In genomic region chr14:69715725-69716482, GRCh38 we compare ENCODE assay signal across 8 cellular contexts. TPM values are rescaled to one million over a fixed set of nuclear protein-coding genes. Genes with fewer than 3 reads are reported as not detected.
A peak's percentile ranks its signal among the peaks of the same experiment; 100 is the strongest.
DNase-seq lines count a peak whose midpoint lies in the region; ATAC-seq and TF ChIP-seq lines count a peak whose summit lies in the region.

No MANE protein-coding gene starts in this region.

- no peaks in the 10 kb centered on the region for H3K9me3 Mint-ChIP-seq in MCF 10A (ENCODE audit: unreplicated experiment)
- no peaks in the 10 kb centered on the region for H3K9me3 Mint-ChIP-seq in stimulated activated effector memory CD8-positive, alpha-beta T cell treated with anti-CD3 and anti-CD28 coated beads, Interleukin-12 subunit alpha, Interleukin-12 subunit beta, amount 100 ng/mL, for 72 hours

- H3K27ac Mint-ChIP-seq in MCF 10A (ENCODE audit: low read depth, unreplicated experiment), result peak overlapping the region; percentile 61
- peak overlapping the region; percentile 95 for H3K27ac Mint-ChIP-seq in stimulated activated effector memory CD8-positive, alpha-beta T cell treated with anti-CD3 and anti-CD28 coated beads, Interleukin-12 subunit alpha, Interleukin-12 subunit beta, amount 100 ng/mL, for 72 hours

- H3K4me3 Mint-ChIP-seq in MCF 10A (ENCODE audit: unreplicated experiment), result peak overlapping the region; percentile 21
- peak overlapping the region; percentile 57 for H3K4me3 Mint-ChIP-seq in stimulated activated effector memory CD8-positive, alpha-beta T cell treated with anti-CD3 and anti-CD28 coated beads, Interleukin-12 subunit alpha, Interleukin-12 subunit beta, amount 100 ng/mL, for 72 hours

- H3K27me3 Mint-ChIP-seq in MCF 10A (ENCODE audit: insufficient read depth, unreplicated experiment), result no peaks in the 10 kb centered on the region

- POLR2A ChIA-PET in MCF 10A (lab: Yijun Ruan, JAX), result interaction anchor here (0.6 to 6.7 kb wide), 17 partner anchors 9 to 136 kb away, joined by 3 to 71 read pairs (median 4); partner anchors contain the start of genes SRSF5 and SUSD6

- TF ChIP-seq CTCF in MCF 10A (IDR thresholded peaks at IDR 0.05; ENCODE audit: unreplicated experiment) (no peak), GM20000 (IDR thresholded peaks at IDR 0.05; ENCODE audit: extremely low read depth, missing control alignments) (no peak)

- peaks cover 41% of the 10 kb centered on the region for H3K36me3 Mint-ChIP-seq in MCF 10A (ENCODE audit: insufficient read depth, unreplicated experiment)
- H3K36me3 Mint-ChIP-seq in stimulated activated effector memory CD8-positive, alpha-beta T cell treated with anti-CD3 and anti-CD28 coated beads, Interleukin-12 subunit alpha, Interleukin-12 subunit beta, amount 100 ng/mL, for 72 hours, result peaks cover 71% of the 10 kb centered on the region

- peaks cover 48% of the 10 kb centered on the region for H3K4me1 Mint-ChIP-seq in MCF 10A (ENCODE audit: insufficient read depth, unreplicated experiment)
- peaks cover 88% of the 10 kb centered on the region for H3K4me1 Mint-ChIP-seq in stimulated activated effector memory CD8-positive, alpha-beta T cell treated with anti-CD3 and anti-CD28 coated beads, Interleukin-12 subunit alpha, Interleukin-12 subunit beta, amount 100 ng/mL, for 72 hours

- TSS peak; percentile 26 for BruUV-seq in MCF 10A (replicated peaks; lab: Mats Ljungman, UMichigan)

- DNase-seq in EL (peak; percentile 73), NCI-H2171 (lab: John Stamatoyannopoulos, UW) (peak; percentile 94), MCF 10A (ENCODE audit: unreplicated experiment) (peak; percentile 98), iris pigment epithelial cell (ENCODE audit: low read depth) (peak; percentile 85), GM20000 (ENCODE audit: low spot score) (no peak)
- no peak for DNase-seq in stimulated activated effector memory CD8-positive, alpha-beta T cell treated with anti-CD3 and anti-CD28 coated beads, Interleukin-12 subunit alpha, Interleukin-12 subunit beta, amount 100 ng/mL, for 72 hours (ENCODE audit: low spot score in 2 of 2)
- no peak for DNase-seq in stimulated activated naive CD4-positive, alpha-beta T cell treated with Interleukin-2 at 50 U/mL for 16 hours (lab: John Stamatoyannopoulos, UW)

- CTCF ChIA-PET in MCF 10A (lab: Yijun Ruan, JAX), result interaction anchor here (0.6 to 2.0 kb wide), 13 partner anchors 10 to 173 kb away, joined by 3 to 9 read pairs (median 4); partner anchors contain the start of gene SUSD6

- peak; percentile 52 for ATAC-seq in stimulated activated effector memory CD8-positive, alpha-beta T cell treated with anti-CD3 and anti-CD28 coated beads, Interleukin-12 subunit alpha, Interleukin-12 subunit beta, amount 100 ng/mL, for 72 hours
- ATAC-seq in HG03565 (IDR thresholded peaks at IDR 0.05; ENCODE audit: unreplicated experiment), result no peak

- intact Hi-C loops in MCF 10A (cut with micrococcal nuclease), result loop anchor here (10.0 kb wide), 1 partner anchor 61 kb away; no protein-coding TSS in a partner anchor

RNA-seq across cellular contexts. Expression of gene SRSF5, which starts 51.0 kb away (rescaled TPM):
- total RNA-seq in MCF 10A (2022), result 281 and 316 TPM in 2 replicates

Comparison
In these comparisons a context has a peak if more than half of its experiments do, and no peak if none do; other contexts are left out.
1. DNase-seq: peak in EL (single experiment), NCI-H2171 (single experiment), MCF 10A (single experiment) and iris pigment epithelial cell (single experiment); none in stimulated activated effector memory CD8-positive, alpha-beta T cell treated with anti-CD3 and anti-CD28 coated beads, Interleukin-12 subunit alpha, Interleukin-12 subunit beta, amount 100 ng/mL, for 72 hours (0 of 2), GM20000 (single experiment) and stimulated activated naive CD4-positive, alpha-beta T cell treated with Interleukin-2 at 50 U/mL for 16 hours (single experiment).